In genomic region chr2:110204408-110205385, GRCh38 we compare ENCODE assay signal across 8 cellular contexts. TPM values are rescaled to one million over a fixed set of nuclear protein-coding genes. Genes with fewer than 3 reads are reported as not detected.
DNase-seq lines count a peak whose midpoint lies in the region; TF ChIP-seq lines count a peak whose summit lies in the region.

Gene NPHP1, minus strand, starts transcription at chr2:110205013. Its CDS starts 45 bp downstream, at chr2:110204968.

- no peaks in the 10 kb centered on the region for H3K9me3 ChIP-seq in neuron (ENCODE audit: low read length)
- H3K9me3 ChIP-seq in stomach smooth muscle (ENCODE audit: control insufficient read depth in 2 of 2, low read length in 2 of 2), result no peaks in the 10 kb centered on the region

- H3K27me3 ChIP-seq in H7 (ENCODE audit: control insufficient read depth, insufficient read depth, low read length), result no peaks in the 10 kb centered on the region
- H3K27me3 ChIP-seq in neuron (ENCODE audit: insufficient read depth, low read length), result peaks cover 6% of the 10 kb centered on the region
- H3K27me3 ChIP-seq in stomach smooth muscle (ENCODE audit: control insufficient read depth in 1 of 2, insufficient read depth in 2 of 2, low read length in 2 of 2), result no peaks in the 10 kb centered on the region

- peak within 1 kb of the TSS; percentile 99 for H2AFZ ChIP-seq in neuron (ENCODE audit: low read depth, low read length)

- H3K36me3 ChIP-seq in H7 (replicated peaks; ENCODE audit: control insufficient read depth, insufficient read depth, low read length) (no peaks in the 10 kb centered on the region), neuron (ENCODE audit: insufficient read depth, low read length) (no peaks in the 10 kb centered on the region), stomach smooth muscle (ENCODE audit: control insufficient read depth in 2 of 2, insufficient read depth in 2 of 2, low read length in 2 of 2) (no peaks in the 10 kb centered on the region)

- H3K27ac ChIP-seq in stomach smooth muscle (ENCODE audit: low read length), result no peak within 1 kb of the TSS

- peak within 1 kb of the TSS; percentile 54 to 72 for H3K9ac ChIP-seq in stomach smooth muscle (ENCODE audit: low read length in 2 of 2)

- peak within 1 kb of the TSS; percentile 80 for H3K4me3 ChIP-seq in H7 (ENCODE audit: insufficient read depth, low read depth, low read length)
- peak within 1 kb of the TSS; percentile 77 to 87 for H3K4me3 ChIP-seq in foreskin fibroblast (ENCODE audit: low read depth in 1 of 2, low read length in 2 of 2)
- H3K4me3 ChIP-seq in neuron (ENCODE audit: low read length), result peak within 1 kb of the TSS; percentile 97
- peak within 1 kb of the TSS; percentile 90 to 91 for H3K4me3 ChIP-seq in stomach smooth muscle (ENCODE audit: low read length in 2 of 2)

- no peak for TF ChIP-seq CTCF in foreskin fibroblast (IDR thresholded peaks at IDR 0.05; ENCODE audit: low read depth, low read length)

- H3K4me1 ChIP-seq in neuron (ENCODE audit: insufficient read depth, low read length), result peaks cover 5% of the 10 kb centered on the region
- peaks cover 10% of the 10 kb centered on the region for H3K4me1 ChIP-seq in stomach smooth muscle (ENCODE audit: control insufficient read depth, insufficient read depth, low read length)

- peak; percentile 48 for DNase-seq in GDM1 (lab: John Stamatoyannopoulos, UW)
- peak; percentile 95 for DNase-seq in H7
- peak; percentile 81 for DNase-seq in LoVo (ENCODE audit: low spot score)
- peak; percentile 55 to 79 for DNase-seq in SHP77 (lab: John Stamatoyannopoulos, UW)
- peak; percentile 74 for DNase-seq in activated gamma-delta T cell treated with Interleukin-2 at 50 U/mL for 16 hours
- peak; percentile 76 to 92 for DNase-seq in foreskin fibroblast

RNA-seq across cellular contexts. Expression of gene NPHP1, which starts in this region (rescaled TPM):
- total RNA-seq in H7 (2014; rRNA removed; shearing (Covaris generic)), result 1.6 and 1.9 TPM in 2 replicates
